ENCODE assay signal across 14 cellular contexts in the genomic region with DNA sequence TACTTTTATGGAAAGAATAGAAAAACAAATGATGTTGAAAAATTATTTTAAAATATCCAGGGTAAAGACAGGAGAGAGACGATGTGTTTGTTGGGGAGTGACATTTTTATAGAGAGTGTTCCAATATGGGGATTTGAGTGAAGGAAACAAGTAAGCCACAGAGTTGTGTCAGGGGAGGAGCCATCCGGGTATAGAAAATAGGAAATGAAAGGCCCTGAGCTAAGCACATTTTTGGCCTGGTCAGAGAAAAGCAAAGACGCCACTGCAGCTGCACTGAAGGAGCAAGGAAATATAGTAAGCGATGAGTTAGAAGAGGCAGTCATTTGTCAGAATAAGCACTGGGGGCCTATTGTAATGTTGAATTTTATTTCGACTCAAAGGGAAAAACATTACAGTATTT.
"Had no signal": no experiment of that assay in that cellular context is flagged by ENCODE, and none has a peak within 500 bp of the region (broad histone marks: within the 10 kb centered on the region; RNA-seq: fewer than 3 reads in every experiment).

No MANE protein-coding gene starts in this region.

- H3K27me3 Mint-ChIP-seq: activated B cell treated with CpG ODN at 0.5 μM for 24 hours; central memory CD8-positive, alpha-beta T cell; stimulated activated memory B cell treated with anti-CD40 and anti-IgM and Interleukin-4, amounts not matched to agents 10 μg/mL and 1 μg/mL and 100 μg/mL, for 72 hours; T-helper 17 cell had no signal

- H3K4me1 ChIP-seq: esophagus muscularis mucosa, thyroid gland, uterus had no signal

- H3K9me3 Mint-ChIP-seq: nephron progenitor cell had no signal

- H3K27me3 ChIP-seq: brain microvascular endothelial cell, esophagus muscularis mucosa, thyroid gland, uterus had no signal

- H3K36me3 ChIP-seq: brain microvascular endothelial cell, esophagus muscularis mucosa, thyroid gland, uterus had no signal

- H3K36me3 Mint-ChIP-seq: immature natural killer cell; stimulated activated memory B cell treated with anti-CD40 and anti-IgM and Interleukin-4, amounts not matched to agents 10 μg/mL and 1 μg/mL and 100 μg/mL, for 72 hours had no signal

- H3K9me3 ChIP-seq: esophagus muscularis mucosa, thyroid gland, uterus had no signal

- H3K27ac Mint-ChIP-seq: activated B cell treated with CpG ODN at 0.5 μM for 24 hours; immature natural killer cell; nephron progenitor cell; stimulated activated memory B cell treated with anti-CD40 and anti-IgM and Interleukin-4, amounts not matched to agents 10 μg/mL and 1 μg/mL and 100 μg/mL, for 72 hours; T-helper 17 cell had no signal

- H3K4me1 Mint-ChIP-seq: activated B cell treated with CpG ODN at 0.5 μM for 24 hours; central memory CD8-positive, alpha-beta T cell; immature natural killer cell; nephron progenitor cell; stimulated activated memory B cell treated with anti-CD40 and anti-IgM and Interleukin-4, amounts not matched to agents 10 μg/mL and 1 μg/mL and 100 μg/mL, for 72 hours; T-helper 17 cell had no signal

- DNase-seq: activated B cell treated with CpG ODN at 0.5 μM for 24 hours; activated CD4-positive, alpha-beta T cell treated with anti-CD3 and anti-CD28 coated beads for 48 hours; activated naive CD4-positive, alpha-beta T cell treated with Interleukin-2 at 50 U/mL for 16 hours; anterior cingulate cortex; brain microvascular endothelial cell; immature natural killer cell; nephron progenitor cell; T-helper 17 cell; thyroid gland; uterus had no signal

- H3K27ac ChIP-seq: brain microvascular endothelial cell, coronary artery, esophagus muscularis mucosa, thyroid gland, uterus had no signal

- H3K4me3 ChIP-seq: coronary artery, esophagus muscularis mucosa, thyroid gland, uterus had no signal

- H3K4me3 Mint-ChIP-seq: activated B cell treated with CpG ODN at 0.5 μM for 24 hours; central memory CD8-positive, alpha-beta T cell; immature natural killer cell; nephron progenitor cell; stimulated activated memory B cell treated with anti-CD40 and anti-IgM and Interleukin-4, amounts not matched to agents 10 μg/mL and 1 μg/mL and 100 μg/mL, for 72 hours; T-helper 17 cell had no signal
